ENCODE assay signal across 8 cellular contexts in genomic region chr2:240136013-240136670, GRCh38. TPM values are rescaled to one million over a fixed set of nuclear protein-coding genes. Genes with fewer than 3 reads are reported as not detected.
DNase-seq lines count a peak whose midpoint lies in the region; ATAC-seq, FAIRE-seq and TF ChIP-seq lines count a peak whose summit lies in the region.

TSS of gene COPS9 (minus strand) at chr2:240136305. CDS start at chr2:240136284, 21 bp downstream.

- no peaks in the 10 kb centered on the region for H3K9me3 ChIP-seq in BE2C
- H3K9me3 ChIP-seq in HepG2 (ENCODE audit: low read length) = no peaks in the 10 kb centered on the region

- peak; percentile 72 to 85; a peak in 3 of 4 replicates for TF ChIP-seq POLR2A in HepG2 (IDR thresholded peaks at IDR 0.05; ENCODE audit: insufficient read depth in 1 of 2, low read depth in 2 of 2, low read length in 2 of 2)

- FAIRE-seq in GM19239 (lab: Jason Lieb, UNC) = peak; percentile 84
- peak; percentile 62 for FAIRE-seq in HepG2 (lab: Jason Lieb, UNC)

- POLR2A ChIA-PET in HepG2 (lab: Yijun Ruan, JAX) = no interaction called here

- no TSS peak for BruUV-seq in HepG2 (replicated peaks; lab: Mats Ljungman, UMichigan)

- peak within 1 kb of the TSS; percentile 85 for H3K27ac Mint-ChIP-seq in dendritic cell treated with granulocyte-macrophage colony-stimulating factor and Interleukin-4, amounts not matched to agents 40 ng/mL and 50 ng/mL, for 4 days

- H3K27ac ChIP-seq in HepG2 (ENCODE audit: extremely low read length, insufficient read depth, low read length) = peak within 1 kb of the TSS; percentile 54

- TF ChIP-seq CTCF in BE2C (IDR thresholded peaks at IDR 0.05; ENCODE audit: low read depth, low read length) (no peak), HepG2 (CRISPR knock-in tag; IDR thresholded peaks at IDR 0.05) (peak; percentile 37)

- CTCF ChIA-PET in HepG2 (lab: Yijun Ruan, JAX; ENCODE audit: low intra/inter-chr PET ratio, low total read pairs) = no interaction called here

- 2% methylated on average over 30 of the region's 79 CpGs for WGBS in HepG2 (ENCODE audit: low lambda C conversion rate)

- H3K4me1 ChIP-seq in BE2C = no peaks in the 10 kb centered on the region; the same call in 1 of the 2 replicates
- H3K4me1 ChIP-seq in HepG2 (ENCODE audit: insufficient read depth, low read length) = peaks cover 31% of the 10 kb centered on the region

- H3K4me3 Mint-ChIP-seq in dendritic cell treated with granulocyte-macrophage colony-stimulating factor and Interleukin-4, amounts not matched to agents 40 ng/mL and 50 ng/mL, for 4 days = peak within 1 kb of the TSS; percentile 83

- H3K4me2 ChIP-seq in HepG2 (ENCODE audit: low read depth, low read length) = peak within 1 kb of the TSS; percentile 85

- peak; percentile 46; the same call in 1 of the 2 replicates for TF ChIP-seq RAD21 in HepG2 (CRISPR knock-in tag; IDR thresholded peaks at IDR 0.05)

- H3K36me3 ChIP-seq in BE2C (peaks cover 27% of the 10 kb centered on the region), HepG2 (replicated peaks in 1 of 2; ENCODE audit: control insufficient read depth in 1 of 2, insufficient read depth in 2 of 2, low read length in 2 of 2) (peaks cover 7 to 26% of the 10 kb centered on the region in 2 experiments; a peak in 4 of 5 replicates)

- peak within 1 kb of the TSS; percentile 97 for H3K4me3 ChIP-seq in BE2C (ENCODE audit: low read depth, low read length)
- peak within 1 kb of the TSS; percentile 99 to 100 (median 99) for H3K4me3 ChIP-seq in HepG2 (replicated peaks in 1 of 3; ENCODE audit: insufficient read depth in 1 of 3, low read depth in 2 of 3, low read length in 3 of 3)

- ATAC-seq in HG03442 (IDR thresholded peaks at IDR 0.05; ENCODE audit: unreplicated experiment) = peak; percentile 82
- ATAC-seq in HepG2 = peak; percentile 96

- intact Hi-C loops in dendritic cell treated with granulocyte-macrophage colony-stimulating factor and Interleukin-4, amounts not matched to agents 40 ng/mL and 50 ng/mL, for 4 days (cut with micrococcal nuclease) = no loop called here
- intact Hi-C loops in HepG2 (cut with micrococcal nuclease; ENCODE audit: unreplicated experiment) = no loop called here

- peaks cover 33% of the 10 kb centered on the region for H3K4me1 Mint-ChIP-seq in dendritic cell treated with granulocyte-macrophage colony-stimulating factor and Interleukin-4, amounts not matched to agents 40 ng/mL and 50 ng/mL, for 4 days (ENCODE audit: low read depth)

- DNase-seq in BE2C = peak; percentile 93
- peak; percentile 97 for DNase-seq in GM19239 (ENCODE audit: insufficient read length, low spot score)
- DNase-seq in NCI-H748 (lab: John Stamatoyannopoulos, UW; ENCODE audit: unreplicated experiment) = peak; percentile 88
- DNase-seq in activated CD4-positive, alpha-beta T cell treated with anti-CD3 and anti-CD28 coated beads, Interleukin-2, amount 50 U/mL, for 24 hours (ENCODE audit: low read depth in 1 of 2, low spot score in 1 of 2) = peak; percentile 74 to 82
- peak; percentile 76 for DNase-seq in HepG2 (ENCODE audit: low spot score)
- peak; percentile 76 for DNase-seq in stimulated activated CD4-positive, alpha-beta T cell treated with anti-CD3 and anti-CD28 coated beads, Interleukin-2, amount 100 ng/mL, for 4 hours (ENCODE audit: low read depth)

- in situ Hi-C loops in HepG2 (cut with HindIII; ENCODE audit: extremely low pct_ligation_motif_present, low pct_unique_long_range_greater_than_20kb) = loop anchor here (10.0 kb wide), 1 partner anchor 201 kb away; no protein-coding TSS in a partner anchor

- H3K27me3 ChIP-seq in BE2C (peaks cover 4% of the 10 kb centered on the region; the same call in 1 of the 2 replicates), HepG2 (ENCODE audit: control insufficient read depth in 1 of 2, insufficient read depth in 2 of 2, low read length in 2 of 2) (peaks cover 4 to 44% of the 10 kb centered on the region in 2 experiments; a peak in 4 of 5 replicates)

- peaks cover 44% of the 10 kb centered on the region for H3K36me3 Mint-ChIP-seq in dendritic cell treated with granulocyte-macrophage colony-stimulating factor and Interleukin-4, amounts not matched to agents 40 ng/mL and 50 ng/mL, for 4 days (ENCODE audit: low read depth)

- H3K9me3 Mint-ChIP-seq in dendritic cell treated with granulocyte-macrophage colony-stimulating factor and Interleukin-4, amounts not matched to agents 40 ng/mL and 50 ng/mL, for 4 days = no peaks in the 10 kb centered on the region

- H3K9ac ChIP-seq in HepG2 (ENCODE audit: insufficient read depth, low read depth, low read length) = peak within 1 kb of the TSS; percentile 97

- no peaks in the 10 kb centered on the region for H4K20me1 ChIP-seq in HepG2 (ENCODE audit: insufficient read depth, low read length)

- peaks cover 23% of the 10 kb centered on the region for H3K79me2 ChIP-seq in HepG2 (ENCODE audit: insufficient read depth, low read length)

- H3K27me3 Mint-ChIP-seq in dendritic cell treated with granulocyte-macrophage colony-stimulating factor and Interleukin-4, amounts not matched to agents 40 ng/mL and 50 ng/mL, for 4 days = peaks cover 25% of the 10 kb centered on the region

- TF ChIP-seq EP300 in HepG2 (IDR thresholded peaks at IDR 0.05; ENCODE audit: low read depth in 2 of 2, low read length in 2 of 2) = 0 out of 4 replicates have a peak, but pooled peaks of 1 of the 2 experiments have one; percentile 9
- TF ChIP-seq EP300 in HepG2 (CRISPR knock-in tag; IDR thresholded peaks at IDR 0.05; ENCODE audit: borderline replicate concordance) = no peak

- H2AFZ ChIP-seq in HepG2 (ENCODE audit: low read length) = peak within 1 kb of the TSS; percentile 47

TF ChIP-seq in HepG2, 621 proteins besides CTCF, POLR2A, EP300 and RAD21 (continues in another document):
- TF ChIP-seq ZNF597 (CRISPR knock-in tag; IDR thresholded peaks at IDR 0.05) = no peak
- no peak for TF ChIP-seq GLMP (CRISPR knock-in tag; IDR thresholded peaks at IDR 0.05; ENCODE audit: borderline replicate concordance)

RNA-seq across cellular contexts. Expression of gene COPS9, which starts in this region (rescaled TPM):
- 395 TPM for polyA plus RNA-seq in BE2C (2012; ENCODE audit: insufficient read depth, insufficient read length, low read depth)
- 180 and 208 TPM in 2 replicates for total RNA-seq in HepG2 (2016; rRNA removed; fragmentation: Illumina TruSeq; extraction: Trizol)
- 188 and 216 TPM in 2 replicates for total RNA-seq in HepG2 (2016; cell fraction: cytosol; rRNA removed; fragmentation: Illumina TruSeq; extraction: Trizol; ENCODE audit: low read depth)
- total RNA-seq in HepG2 (2016; cell fraction: insoluble cytoplasmic fraction; rRNA removed; fragmentation: Illumina TruSeq; extraction: Trizol) = 189 and 214 TPM in 2 replicates
- total RNA-seq in HepG2 (2016; cell fraction: membrane; rRNA removed; fragmentation: Illumina TruSeq; extraction: Trizol) = 299 and 318 TPM in 2 replicates
- 64.4 and 66.4 TPM in 2 replicates for total RNA-seq in HepG2 (2016; cell fraction: nucleus; rRNA removed; fragmentation: Illumina TruSeq; extraction: Trizol)
- 201 and 247 TPM in 2 replicates for polyA plus RNA-seq in HepG2 (2011; rRNA removed)
- polyA plus RNA-seq in HepG2 (2011; cell fraction: cytosol; rRNA removed) = 164 and 244 TPM in 2 replicates
- 49.8 and 53.2 TPM in 2 replicates for polyA plus RNA-seq in HepG2 (2011; cell fraction: nucleus; rRNA removed)
- 152 and 161 TPM in 2 replicates for polyA plus RNA-seq in HepG2 (2012)
- 255 and 315 TPM in 2 replicates for polyA plus RNA-seq in HepG2 (2016; cell fraction: cytosol; fragmentation: Illumina TruSeq; extraction: Trizol; ENCODE audit: low read depth)
- polyA plus RNA-seq in HepG2 (2016; cell fraction: insoluble cytoplasmic fraction; fragmentation: Illumina TruSeq; extraction: Trizol; ENCODE audit: low read depth) = 244 and 258 TPM in 2 replicates
- polyA plus RNA-seq in HepG2 (2016; cell fraction: membrane; fragmentation: Illumina TruSeq; extraction: Trizol; ENCODE audit: low read depth) = 282 and 350 TPM in 2 replicates
- 132 TPM in 2 replicates for polyA plus RNA-seq in HepG2 (2016; cell fraction: nucleus; fragmentation: Illumina TruSeq; extraction: Trizol; ENCODE audit: insufficient read depth, low read depth)
- 8.8 and 17.6 TPM in 2 replicates for polyA minus RNA-seq in HepG2 (2011; rRNA and poly(A)+ RNA removed; ENCODE audit: low replicate concordance)
- polyA minus RNA-seq in HepG2 (2011; cell fraction: cytosol; rRNA and poly(A)+ RNA removed) = 12.1 and 20.3 TPM in 2 replicates
- 16.9 and 20.1 TPM in 2 replicates for polyA minus RNA-seq in HepG2 (2011; cell fraction: nucleus; rRNA and poly(A)+ RNA removed)

Comparison
In these comparisons a context has a peak if more than half of its experiments do, and no peak if none do; other contexts are left out.
1. Peak in every context shown above with its lines: DNase-seq, ATAC-seq, H3K4me3 ChIP-seq and H3K27ac ChIP-seq.